In the genomic region with DNA sequence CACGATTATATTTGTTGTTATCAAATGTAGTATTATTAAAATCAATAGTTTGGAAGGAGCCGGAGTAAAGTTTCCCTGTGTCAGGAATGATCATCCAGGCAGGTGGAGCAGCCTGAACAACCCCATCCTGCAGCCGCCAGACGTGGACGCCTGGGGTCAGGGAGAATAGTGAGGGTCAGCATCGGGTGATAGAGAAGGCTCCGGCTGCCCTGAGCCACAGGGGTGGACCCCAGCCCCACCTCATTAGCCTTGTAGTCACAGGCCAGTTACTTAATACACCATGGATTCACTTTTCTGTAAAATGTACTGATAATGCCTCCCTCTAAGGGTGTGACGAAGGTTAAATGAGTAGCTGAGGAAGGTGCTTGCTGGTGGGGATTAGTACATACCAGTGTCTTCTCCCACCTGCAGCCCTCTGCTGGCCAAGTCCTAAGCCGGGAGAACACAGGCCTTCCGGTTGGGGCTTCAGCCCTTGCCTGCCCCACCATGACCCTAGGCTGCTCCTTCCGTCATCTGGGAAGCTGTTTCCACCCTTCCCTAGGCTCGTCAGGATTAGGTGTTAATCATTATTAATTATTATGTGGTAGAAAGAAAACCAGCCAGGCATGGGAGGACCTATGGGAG, we compare ENCODE assay signal across 13 cellular contexts. TPM values are rescaled to one million over a fixed set of nuclear protein-coding genes. Genes with fewer than 3 reads are reported as not detected.
A peak's percentile ranks its signal among the peaks of the same experiment; 100 is the strongest.
DNase-seq lines count a peak whose midpoint lies in the region; ATAC-seq, FAIRE-seq and TF ChIP-seq lines count a peak whose summit lies in the region.
"Had no signal": no experiment of that assay in that cellular context is flagged by ENCODE, and none has a peak within 500 bp of the region (broad histone marks: within the 10 kb centered on the region; RNA-seq: fewer than 3 reads in every experiment).

No MANE protein-coding gene starts in this region.

- H3K27ac Mint-ChIP-seq in T-helper 17 cell = peak overlapping the region; percentile 79

- no peaks in the 10 kb centered on the region for H3K27me3 Mint-ChIP-seq in T-helper 17 cell
- H3K27me3 Mint-ChIP-seq: CD4-positive, CD25-positive, alpha-beta regulatory T cell had no signal

- H3K27me3 ChIP-seq in left ventricle myocardium inferior (ENCODE audit: low read depth) = no peaks in the 10 kb centered on the region
- no peaks in the 10 kb centered on the region for H3K27me3 ChIP-seq in mammary epithelial cell (ENCODE audit: insufficient read depth, low read length)
- H3K27me3 ChIP-seq: testis had no signal

- dilution Hi-C loops in mammary epithelial cell (cut with HindIII; ENCODE audit: low sequenced_read_pairs) = no loop called here

- H3K27ac ChIP-seq in left ventricle myocardium inferior (replicated peaks) (peak overlapping the region; percentile 5), mammary epithelial cell (ENCODE audit: insufficient read depth, low read depth, low read length) (no peak overlapping the region)
- H3K27ac ChIP-seq: SK-N-MC, testis had no signal

- no peaks in the 10 kb centered on the region for H3K4me1 ChIP-seq in left ventricle myocardium inferior
- no peaks in the 10 kb centered on the region for H3K4me1 ChIP-seq in mammary epithelial cell (ENCODE audit: insufficient read depth, low read length)
- H3K4me1 ChIP-seq: testis had no signal

- no peak overlapping the region for H3K4me3 ChIP-seq in left ventricle myocardium inferior
- no peak overlapping the region for H3K4me3 ChIP-seq in mammary epithelial cell (replicated peaks in 1 of 3; ENCODE audit: insufficient read depth in 1 of 3, low read depth in 2 of 3, low read length in 3 of 3)
- H3K4me3 ChIP-seq: SK-N-MC, testis had no signal

- in situ Hi-C loops in mammary epithelial cell (cut with MboI; ENCODE audit: low sequenced_read_pairs in 2 of 2) = no loop called here

- no peaks in the 10 kb centered on the region for H3K79me2 ChIP-seq in mammary epithelial cell (ENCODE audit: insufficient read depth, low read length)

- H3K4me3 Mint-ChIP-seq in T-helper 17 cell = peak overlapping the region; percentile 57

- no peak overlapping the region for H2AFZ ChIP-seq in mammary epithelial cell (ENCODE audit: low read depth, low read length)

- ATAC-seq in GM19397 (IDR thresholded peaks at IDR 0.05; ENCODE audit: unreplicated experiment) (peak; percentile 38), T-helper 17 cell (peak; percentile 28)

- TF ChIP-seq CTCF in left ventricle myocardium inferior (IDR thresholded peaks at IDR 0.05; ENCODE audit: borderline replicate concordance) = no peak
- no peak for TF ChIP-seq CTCF in mammary epithelial cell (conservative IDR thresholded peaks at IDR 0.05 in 1 of 2, IDR thresholded peaks at IDR 0.05 in 1 of 2; ENCODE audit: extremely low read depth in 1 of 2, insufficient read depth in 1 of 2, low read depth in 1 of 2, low read length in 2 of 2)

- peaks cover 27% of the 10 kb centered on the region for H3K4me1 Mint-ChIP-seq in T-helper 17 cell

- peaks cover 8% of the 10 kb centered on the region for H3K36me3 Mint-ChIP-seq in T-helper 17 cell (ENCODE audit: low read depth)

- H3K36me3 ChIP-seq in left ventricle myocardium inferior (peaks cover 65% of the 10 kb centered on the region), mammary epithelial cell (ENCODE audit: insufficient read depth, low read length) (peaks cover 2% of the 10 kb centered on the region)

- DNase-seq in AG20443 (ENCODE audit: low spot score) = peak; percentile 9
- no peak for DNase-seq in T-helper 17 cell
- no peak for DNase-seq in left ventricle myocardium inferior
- DNase-seq in HTR-8/SVneo (ENCODE audit: insufficient read length, low spot score) = no peak
- no peak for DNase-seq in ecto neural progenitor cell (ENCODE audit: low spot score)
- no peak for DNase-seq in globus pallidus (ENCODE audit: low spot score)
- no peak for DNase-seq in mammary epithelial cell
- DNase-seq: activated gamma-delta T cell, NCI-H1694 treated with DMSO at 0.1 percent for 48 hours, testis had no signal

- WGBS in mammary epithelial cell (ENCODE audit: low coverage, missing lambda C conversion rate) = 93% methylated on average over 11 of the region's 12 CpGs

- intact Hi-C loops in left ventricle myocardium inferior (cut with micrococcal nuclease) = no loop called here
- intact Hi-C loops in mammary epithelial cell (cut with micrococcal nuclease) = no loop called here

- no peak for FAIRE-seq in HTR-8/SVneo (lab: Jason Lieb, UNC)

- H3K9ac ChIP-seq in mammary epithelial cell (ENCODE audit: insufficient read depth, low read length) = no peak overlapping the region

- BruUV-seq in mammary epithelial cell (replicated peaks; lab: Mats Ljungman, UMichigan) = no TSS peak

- no peak overlapping the region for H3K4me2 ChIP-seq in mammary epithelial cell (ENCODE audit: insufficient read depth, low read depth, low read length)

- H4K20me1 ChIP-seq in mammary epithelial cell (ENCODE audit: insufficient read depth, low read length) = no peaks in the 10 kb centered on the region

- CTCF ChIA-PET in mammary epithelial cell (lab: Charles Lee; ENCODE audit: low non-redundant PET) = no interaction called here

- no peaks in the 10 kb centered on the region for H3K9me3 ChIP-seq in T-helper 17 cell (ENCODE audit: control insufficient read depth, low read length, poor library complexity, severe bottlenecking)
- H3K9me3 ChIP-seq in left ventricle myocardium inferior (replicated peaks) = no peaks in the 10 kb centered on the region
- no peaks in the 10 kb centered on the region for H3K9me3 ChIP-seq in mammary epithelial cell (replicated peaks; ENCODE audit: insufficient read depth, low read length)
- H3K9me3 ChIP-seq: testis had no signal

RNA-seq across cellular contexts. Expression of a gene that starts 14.9 kb away (rescaled TPM):
- total RNA-seq in T-helper 17 cell = under 1 TPM in 1 of 2 donors, not detected in 1; 0.20 TPM
- 1.5 TPM for total RNA-seq in left ventricle myocardium inferior
- under 1 TPM; 0.17 to 0.24 TPM for total RNA-seq in mammary epithelial cell
- 0.05 TPM for polyA plus RNA-seq in mammary epithelial cell
- not detected for polyA minus RNA-seq in mammary epithelial cell

RNA-seq across cellular contexts. Expression of a gene that starts 21.5 kb away (rescaled TPM):
- total RNA-seq in T-helper 17 cell = 10 to 100 TPM; 26.2 to 31.0 TPM
- total RNA-seq in left ventricle myocardium inferior = 7.6 TPM
- total RNA-seq in mammary epithelial cell = 10 to 100 TPM; 17.5 to 19.3 TPM
- polyA plus RNA-seq in mammary epithelial cell = 16.4 TPM
- polyA minus RNA-seq in mammary epithelial cell = 48.4 TPM

RNA-seq across cellular contexts. Expression of a gene that starts 52.8 kb away (rescaled TPM):
- total RNA-seq in T-helper 17 cell (10 to 100 TPM; 16.7 to 17.4 TPM), left ventricle myocardium inferior (52.6 TPM), mammary epithelial cell (10 to 100 TPM; 27.2 to 33.0 TPM)
- polyA plus RNA-seq in mammary epithelial cell = 54.7 TPM
- polyA minus RNA-seq in mammary epithelial cell = 18.6 TPM
